Comparison of ENCODE assay signal across 16 cellular contexts in the genomic region with DNA sequence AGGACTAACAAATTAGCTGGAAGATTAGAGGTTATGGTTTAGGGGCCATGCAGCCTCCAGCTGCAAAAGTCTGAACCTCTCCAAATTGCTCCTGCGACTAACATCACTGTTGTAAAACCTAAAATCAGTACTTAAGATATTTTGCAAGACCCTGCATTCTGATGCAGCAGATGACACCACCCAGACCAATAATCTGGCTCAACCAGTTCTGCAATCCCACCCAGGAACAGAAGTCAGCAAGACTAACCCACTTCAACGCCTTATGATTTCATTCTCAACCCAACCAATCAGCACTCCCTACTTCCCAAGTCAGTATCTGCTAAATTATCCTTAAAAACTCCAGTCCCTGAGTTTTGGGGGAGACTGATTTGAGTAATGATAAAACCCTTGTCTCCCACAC.
"Had no signal": no experiment of that assay in that cellular context is flagged by ENCODE, and none has a peak within 500 bp of the region (broad histone marks: within the 10 kb centered on the region; RNA-seq: fewer than 3 reads in every experiment).

No MANE protein-coding gene starts in this region.

- H3K27ac ChIP-seq: gastroesophageal sphincter, hepatocyte, stomach, thoracic aorta, vagina had no signal

- DNase-seq: activated CD4-positive, alpha-beta T cell treated with anti-CD3 and anti-CD28 coated beads for 36 hours; activated CD8-positive, alpha-beta memory T cell treated with anti-CD3 and anti-CD28 coated beads, Interleukin-2, amount 50 U/mL, for 4 hours; activated CD8-positive, alpha-beta T cell treated with anti-CD3 and anti-CD28 coated beads for 36 hours; activated naive CD8-positive, alpha-beta T cell treated with anti-CD3 and anti-CD28 coated beads, Interleukin-2, amount 10 ng/mL, durations not matched to agents 7 days and 5 days; aorta; mucosa of descending colon; naive thymus-derived CD8-positive, alpha-beta T cell; stimulated activated CD4-positive, alpha-beta T cell treated with anti-CD3 and anti-CD28 coated beads, Interleukin-15, amount 100 ng/mL, for 24 hours; stimulated activated CD4-positive, alpha-beta T cell treated with anti-CD3 and anti-CD28 coated beads, Interleukin-4, amount 100 ng/mL, for 4 hours; stomach; T-helper 9 cell had no signal

- H3K4me3 ChIP-seq: gastroesophageal sphincter, hepatocyte, lung, mucosa of descending colon, stomach, thoracic aorta, vagina had no signal

- H3K27me3 Mint-ChIP-seq: activated CD4-positive, alpha-beta T cell treated with anti-CD3 and anti-CD28 coated beads for 36 hours; activated CD8-positive, alpha-beta T cell treated with anti-CD3 and anti-CD28 coated beads for 36 hours; activated naive CD8-positive, alpha-beta T cell treated with anti-CD3 and anti-CD28 coated beads, Interleukin-2, amount 10 ng/mL, durations not matched to agents 7 days and 5 days; naive thymus-derived CD8-positive, alpha-beta T cell had no signal

- H3K27me3 ChIP-seq: gastroesophageal sphincter, hepatocyte, stomach, vagina had no signal

- H3K4me3 Mint-ChIP-seq: activated CD4-positive, alpha-beta T cell treated with anti-CD3 and anti-CD28 coated beads for 36 hours; activated CD8-positive, alpha-beta T cell treated with anti-CD3 and anti-CD28 coated beads for 36 hours; activated naive CD8-positive, alpha-beta T cell treated with anti-CD3 and anti-CD28 coated beads, Interleukin-2, amount 10 ng/mL, durations not matched to agents 7 days and 5 days; naive thymus-derived CD8-positive, alpha-beta T cell had no signal

- H3K4me2 ChIP-seq: hepatocyte had no signal

- H3K79me2 ChIP-seq: hepatocyte had no signal

- H3K36me3 ChIP-seq: gastroesophageal sphincter, stomach, thoracic aorta, vagina had no signal

- H3K27ac Mint-ChIP-seq: activated CD4-positive, alpha-beta T cell treated with anti-CD3 and anti-CD28 coated beads for 36 hours; activated CD8-positive, alpha-beta T cell treated with anti-CD3 and anti-CD28 coated beads for 36 hours; activated naive CD8-positive, alpha-beta T cell treated with anti-CD3 and anti-CD28 coated beads, Interleukin-2, amount 10 ng/mL, durations not matched to agents 7 days and 5 days; naive thymus-derived CD8-positive, alpha-beta T cell had no signal

- H2AFZ ChIP-seq: hepatocyte had no signal

- H3K9me3 Mint-ChIP-seq: activated CD8-positive, alpha-beta T cell treated with anti-CD3 and anti-CD28 coated beads for 36 hours; activated naive CD8-positive, alpha-beta T cell treated with anti-CD3 and anti-CD28 coated beads, Interleukin-2, amount 10 ng/mL, durations not matched to agents 7 days and 5 days had no signal

- H3K9me3 ChIP-seq: gastroesophageal sphincter, mucosa of descending colon, stomach, thoracic aorta, vagina had no signal

- H3K36me3 Mint-ChIP-seq: activated naive CD8-positive, alpha-beta T cell treated with anti-CD3 and anti-CD28 coated beads, Interleukin-2, amount 10 ng/mL, durations not matched to agents 7 days and 5 days; naive thymus-derived CD8-positive, alpha-beta T cell had no signal

- ATAC-seq: activated CD4-positive, alpha-beta T cell treated with anti-CD3 and anti-CD28 coated beads for 36 hours; activated CD8-positive, alpha-beta T cell treated with anti-CD3 and anti-CD28 coated beads for 36 hours; gastroesophageal sphincter; mucosa of descending colon; naive thymus-derived CD8-positive, alpha-beta T cell had no signal

- H3K4me1 ChIP-seq: gastroesophageal sphincter, vagina had no signal

- H3K4me1 Mint-ChIP-seq: activated CD4-positive, alpha-beta T cell treated with anti-CD3 and anti-CD28 coated beads for 36 hours; activated naive CD8-positive, alpha-beta T cell treated with anti-CD3 and anti-CD28 coated beads, Interleukin-2, amount 10 ng/mL, durations not matched to agents 7 days and 5 days had no signal
